9 cellular contexts compared by ENCODE assay signal in the genomic region with DNA sequence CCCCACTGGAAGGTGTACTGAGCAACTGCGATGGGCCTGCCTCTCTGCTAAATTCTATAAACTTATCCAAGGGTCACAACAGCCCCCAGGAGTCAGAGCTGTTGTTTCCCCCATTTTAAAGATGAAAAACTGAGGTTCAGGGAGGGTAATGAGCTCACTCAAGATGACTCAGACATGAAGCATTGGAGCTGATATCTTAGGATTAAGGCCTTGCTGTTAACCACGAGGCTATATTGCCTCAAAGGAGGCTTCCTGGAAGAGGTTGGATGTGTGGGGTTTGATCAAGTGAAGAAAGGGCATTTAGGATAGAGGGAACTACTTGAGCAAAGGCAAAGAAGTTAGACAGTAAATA. TPM values are rescaled to one million over a fixed set of nuclear protein-coding genes. Genes with fewer than 3 reads are reported as not detected.
A peak's percentile ranks its signal among the peaks of the same experiment; 100 is the strongest.
DNase-seq lines count a peak whose midpoint lies in the region; ATAC-seq, FAIRE-seq and TF ChIP-seq lines count a peak whose summit lies in the region.
"Had no signal": no experiment of that assay in that cellular context is flagged by ENCODE, and none has a peak within 500 bp of the region (broad histone marks: within the 10 kb centered on the region; RNA-seq: fewer than 3 reads in every experiment).

No MANE protein-coding gene starts in this region.

- peak overlapping the region; percentile 83 for H3K27ac ChIP-seq in CD4-positive, CD25-positive, alpha-beta regulatory T cell (ENCODE audit: insufficient read depth, low read length, poor library complexity, severe bottlenecking)
- peak overlapping the region; percentile 99 for H3K27ac ChIP-seq in KMS-11
- H3K27ac ChIP-seq in ascending aorta = peak overlapping the region; percentile 86 to 89

- intact Hi-C loops in ascending aorta (cut with DNase I) = no loop called here

- H2AFZ ChIP-seq in KMS-11 (ENCODE audit: low read depth) = no peak overlapping the region

- DNase-seq in CD4-positive, CD25-positive, alpha-beta regulatory T cell = no peak
- no peak for DNase-seq in ascending aorta (ENCODE audit: low spot score in 2 of 2)
- no peak for DNase-seq in mesothelial cell of epicardium (ENCODE audit: low spot score in 2 of 2, unreplicated experiment in 2 of 2)
- no peak for DNase-seq in NCI-H2171 (lab: John Stamatoyannopoulos, UW)
- DNase-seq in cerebellar cortex (ENCODE audit: low spot score) = no peak
- DNase-seq in retina = no peak
- no peak for DNase-seq in GM19239 (ENCODE audit: insufficient read length, low spot score)
- DNase-seq: nucleus accumbens had no signal

- H3K4me1 ChIP-seq in CD4-positive, CD25-positive, alpha-beta regulatory T cell (ENCODE audit: control insufficient read depth, insufficient read depth, low read length, poor library complexity, severe bottlenecking) = peaks cover 94% of the 10 kb centered on the region
- H3K4me1 ChIP-seq in KMS-11 (ENCODE audit: low read depth, poor library complexity, severe bottlenecking) (peaks cover 94% of the 10 kb centered on the region), ascending aorta (peaks cover 18 to 73% of the 10 kb centered on the region in 2 donors)

- H3K36me3 Mint-ChIP-seq in CD4-positive, CD25-positive, alpha-beta regulatory T cell = peaks cover 13% of the 10 kb centered on the region
- H3K36me3 Mint-ChIP-seq in mesothelial cell of epicardium = no peaks in the 10 kb centered on the region

- peaks cover 15% of the 10 kb centered on the region for H3K36me3 ChIP-seq in CD4-positive, CD25-positive, alpha-beta regulatory T cell (ENCODE audit: control insufficient read depth, insufficient read depth, low read length)
- H3K36me3 ChIP-seq in KMS-11 (ENCODE audit: insufficient read depth) = peaks cover 6% of the 10 kb centered on the region; the same call in 1 of the 2 replicates
- peaks cover 0 to 7% of the 10 kb centered on the region in 2 donors for H3K36me3 ChIP-seq in ascending aorta

- H3K9me3 ChIP-seq in CD4-positive, CD25-positive, alpha-beta regulatory T cell (ENCODE audit: control insufficient read depth in 2 of 2, low read length in 2 of 2) = no peaks in the 10 kb centered on the region
- no peaks in the 10 kb centered on the region for H3K9me3 ChIP-seq in ascending aorta

- peak overlapping the region; percentile 70 to 87 (median 80) for H3K4me3 Mint-ChIP-seq in CD4-positive, CD25-positive, alpha-beta regulatory T cell
- no peak overlapping the region for H3K4me3 Mint-ChIP-seq in mesothelial cell of epicardium

- ATAC-seq in CD4-positive, CD25-positive, alpha-beta regulatory T cell (ENCODE audit: low read depth in 2 of 2) = peak; percentile 5 to 10

- no peaks in the 10 kb centered on the region for H4K20me1 ChIP-seq in KMS-11 (ENCODE audit: insufficient read depth)

- peaks cover 84% of the 10 kb centered on the region for H3K79me2 ChIP-seq in KMS-11 (ENCODE audit: insufficient read depth, low read depth)

- peak overlapping the region; percentile 77; the same call in 1 of the 2 replicates for H3K9ac ChIP-seq in KMS-11

- H3K27me3 Mint-ChIP-seq in CD4-positive, CD25-positive, alpha-beta regulatory T cell = no peaks in the 10 kb centered on the region
- peaks cover 2% of the 10 kb centered on the region for H3K27me3 Mint-ChIP-seq in mesothelial cell of epicardium (ENCODE audit: low read depth)

- TF ChIP-seq CTCF in KMS-11 (conservative IDR thresholded peaks at IDR 0.05; ENCODE audit: low read depth, low read length) = no peak
- TF ChIP-seq CTCF in ascending aorta (IDR thresholded peaks at IDR 0.05) = no peak
- no peak for TF ChIP-seq CTCF in mesothelial cell of epicardium (IDR thresholded peaks at IDR 0.05; ENCODE audit: unreplicated experiment)

- FAIRE-seq in GM19239 (lab: Jason Lieb, UNC) = no peak

- H3K27me3 ChIP-seq in CD4-positive, CD25-positive, alpha-beta regulatory T cell (ENCODE audit: control insufficient read depth, insufficient read depth, low read length) = no peaks in the 10 kb centered on the region
- H3K27me3 ChIP-seq in KMS-11 (ENCODE audit: insufficient read depth, low read depth) (no peaks in the 10 kb centered on the region), ascending aorta (no peaks in the 10 kb centered on the region)

- H3K27ac Mint-ChIP-seq in CD4-positive, CD25-positive, alpha-beta regulatory T cell = peak overlapping the region; percentile 93 to 99 (median 97)
- H3K27ac Mint-ChIP-seq in mesothelial cell of epicardium = peak overlapping the region; percentile 14

- peak overlapping the region; percentile 42 for H3K4me3 ChIP-seq in CD4-positive, CD25-positive, alpha-beta regulatory T cell (ENCODE audit: low read depth, low read length)
- H3K4me3 ChIP-seq in KMS-11 (IDR thresholded peaks at IDR 0.05; ENCODE audit: insufficient read depth, low read depth, low read length) = peak overlapping the region; percentile 81
- no peak overlapping the region for H3K4me3 ChIP-seq in ascending aorta

- no peaks in the 10 kb centered on the region for H3K9me3 Mint-ChIP-seq in CD4-positive, CD25-positive, alpha-beta regulatory T cell
- H3K9me3 Mint-ChIP-seq in mesothelial cell of epicardium = no peaks in the 10 kb centered on the region

- peaks cover 13 to 96% (median 58%) of the 10 kb centered on the region in 4 donors for H3K4me1 Mint-ChIP-seq in CD4-positive, CD25-positive, alpha-beta regulatory T cell
- peaks cover 14% of the 10 kb centered on the region for H3K4me1 Mint-ChIP-seq in mesothelial cell of epicardium

- peak overlapping the region; percentile 94 for H3K4me2 ChIP-seq in KMS-11

RNA-seq across cellular contexts. Expression of a gene that starts 6.7 kb away (rescaled TPM):
- 98.7 TPM for total RNA-seq in CD4-positive, CD25-positive, alpha-beta regulatory T cell
- polyA plus RNA-seq in CD4-positive, CD25-positive, alpha-beta regulatory T cell = 100 to 1,000 TPM; 170 to 326 (median 258) TPM
- total RNA-seq in ascending aorta = 75.4 TPM
- total RNA-seq in mesothelial cell of epicardium = 9.1 to 10.0 TPM (median 9.9 TPM) in 3 replicates

Comparison
In these comparisons a context has a peak if more than half of its experiments do, and no peak if none do; other contexts are left out.
1. H3K4me3 ChIP-seq: peak in CD4-positive, CD25-positive, alpha-beta regulatory T cell (single experiment) and KMS-11 (single experiment); none in ascending aorta (0 of 2).
2. Peak in every context shown above with its lines, with median percentiles within 50 percentile points of each other: H3K27ac ChIP-seq.